ENCODE assay signal across 35 cellular contexts in genomic region chr11:76693791-76694190, GRCh38.
"Had no signal": no experiment of that assay in that cellular context is flagged by ENCODE, and none has a peak within 500 bp of the region (broad histone marks: within the 10 kb centered on the region; RNA-seq: fewer than 3 reads in every experiment).

No MANE protein-coding gene starts in this region.

- H3K27ac ChIP-seq: adrenal gland, body of pancreas, brain microvascular endothelial cell, breast epithelium, WERI-Rb-1 had no signal

- H3K4me1 ChIP-seq: adrenal gland, body of pancreas, breast epithelium had no signal

- H3K4me3 ChIP-seq: adrenal gland, body of pancreas, breast epithelium had no signal

- DNase-seq: activated CD4-positive, alpha-beta memory T cell treated with anti-CD3 and anti-CD28 coated beads, Interleukin-2, amount 10 ng/mL, durations not matched to agents 7 days and 5 days; activated CD4-positive, alpha-beta T cell treated with anti-CD3 and anti-CD28 coated beads for 1 hour; activated CD4-positive, alpha-beta T cell treated with anti-CD3 and anti-CD28 coated beads for 36 hours; activated CD4-positive, alpha-beta T cell treated with anti-CD3 and anti-CD28 coated beads for 48 hours; activated CD4-positive, alpha-beta T cell treated with anti-CD3 and anti-CD28 coated beads, Interleukin-2, amount 10 ng/mL, durations not matched to agents 7 days and 5 days; activated CD4-positive, alpha-beta T cell treated with anti-CD3 and anti-CD28 coated beads, Interleukin-2, amount 50 U/mL, for 48 hours; activated CD4-positive, CD25-positive, alpha-beta regulatory T cell; activated CD8-positive, alpha-beta memory T cell treated with anti-CD3 and anti-CD28 coated beads for 24 hours; activated CD8-positive, alpha-beta memory T cell treated with anti-CD3 and anti-CD28 coated beads, Interleukin-2, amount 10 ng/mL, durations not matched to agents 7 days and 5 days; activated CD8-positive, alpha-beta memory T cell treated with anti-CD3 and anti-CD28 coated beads, Interleukin-2, amount 50 U/mL, for 48 hours; activated CD8-positive, alpha-beta T cell treated with anti-CD3 and anti-CD28 coated beads, Interleukin-2, amount 10 ng/mL, durations not matched to agents 7 days and 5 days; activated effector memory CD4-positive, alpha-beta T cell treated with anti-CD3 and anti-CD28 coated beads, Interleukin-2, amount 50 U/mL, for 16 hours; activated gamma-delta T cell treated with Interleukin-2 at 50 U/mL for 16 hours; activated naive CD4-positive, alpha-beta T cell; activated naive CD4-positive, alpha-beta T cell treated with anti-CD3 and anti-CD28 coated beads for 36 hours; activated naive CD4-positive, alpha-beta T cell treated with anti-CD3 and anti-CD28 coated beads, Interleukin-2, amount 50 U/mL, for 16 hours; activated naive CD8-positive, alpha-beta T cell treated with anti-CD3 and anti-CD28 coated beads for 36 hours; activated T-cell treated with anti-CD3 and anti-CD28 coated beads, Interleukin-2, amount 50 U/mL, for 24 hours; activated T-cell treated with anti-CD3 and anti-CD28 coated beads, Interleukin-2, amount 50 U/mL, for 72 hours; adrenal gland; amniotic stem cell; aorta; body of pancreas; brain microvascular endothelial cell; central memory CD4-positive, alpha-beta T cell; T-helper 1 cell; T-helper 2 cell; T-helper 9 cell; WERI-Rb-1 had no signal

- FAIRE-seq: astrocyte had no signal

- H3K27me3 ChIP-seq: adrenal gland, body of pancreas, brain microvascular endothelial cell, breast epithelium had no signal

- H3K36me3 ChIP-seq: adrenal gland, brain microvascular endothelial cell, breast epithelium, WERI-Rb-1 had no signal

- H3K9me3 ChIP-seq: adrenal gland, body of pancreas, breast epithelium had no signal

- ATAC-seq: activated CD4-positive, alpha-beta T cell treated with anti-CD3 and anti-CD28 coated beads for 36 hours; activated CD4-positive, CD25-positive, alpha-beta regulatory T cell treated with anti-CD3 and anti-CD28 coated beads, Interleukin-2, amount 50 U/mL, for 24 hours; activated CD8-positive, alpha-beta memory T cell treated with anti-CD3 and anti-CD28 coated beads, Interleukin-2, amount 10 ng/mL, durations not matched to agents 7 days and 5 days; activated CD8-positive, alpha-beta T cell treated with anti-CD3 and anti-CD28 coated beads, Interleukin-2, amount 10 ng/mL, durations not matched to agents 7 days and 5 days; activated naive CD4-positive, alpha-beta T cell treated with anti-CD3 and anti-CD28 coated beads, Interleukin-2, amount 50 U/mL, for 72 hours; activated T-cell treated with anti-CD3 and anti-CD28 coated beads, Interleukin-2, amount 50 U/mL, for 72 hours; activated T-helper 17 cell treated with anti-CD3 and anti-CD28 coated beads, Interleukin-2, amount 50 U/mL, for 72 hours; body of pancreas; WTC11 had no signal
